Comparison of ENCODE assay signal across 25 cellular contexts in the genomic region with DNA sequence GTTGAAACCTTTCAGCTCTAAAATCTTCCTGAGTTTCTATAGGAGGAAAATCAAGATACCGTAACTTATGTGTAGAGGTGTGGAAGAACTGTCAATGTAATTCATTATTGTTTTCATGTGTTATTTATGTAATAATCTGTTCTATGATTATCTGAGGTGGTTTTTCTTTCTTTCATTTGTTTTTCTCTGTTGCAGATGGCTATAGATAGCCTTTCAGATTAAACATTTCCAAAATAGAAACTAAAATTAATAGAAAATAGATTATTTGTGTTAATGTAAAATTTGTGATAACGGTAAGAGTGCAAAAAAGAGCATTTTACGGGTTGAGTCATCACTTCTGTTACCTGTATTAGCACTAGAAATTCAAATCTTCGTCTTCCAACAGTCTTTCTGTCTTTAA.
"Had no signal": no experiment of that assay in that cellular context is flagged by ENCODE, and none has a peak within 500 bp of the region (broad histone marks: within the 10 kb centered on the region; RNA-seq: fewer than 3 reads in every experiment).

No MANE protein-coding gene starts in this region.

- H3K4me3 ChIP-seq: body of pancreas, coronary artery, MG63, SJSA1 had no signal

- H3K27ac ChIP-seq: body of pancreas, coronary artery, SJSA1 had no signal

- H3K36me3 ChIP-seq: MG63 had no signal

- H3K4me3 Mint-ChIP-seq: T-helper 1 cell treated with Interleukin-12 subunit alpha and Interleukin-12 subunit beta and Interleukin-4 antibody, amounts not matched to agents 30 μg/mL and 1 μg/mL, for 36 hours had no signal

- ATAC-seq: activated CD4-positive, CD25-positive, alpha-beta regulatory T cell treated with anti-CD3 and anti-CD28 coated beads, Interleukin-2, amount 50 U/mL, for 24 hours; body of pancreas; PC-3 had no signal

- H3K27me3 ChIP-seq: body of pancreas, MG63, SJSA1 had no signal

- H3K9me3 Mint-ChIP-seq: activated T-helper 2 cell treated with anti-CD3 and anti-CD28 coated beads, Interferon-gamma antibody, Interleukin-2, Interleukin-4, amounts not matched to agents 10 μg/mL and 5 μg/mL and 100 μg/mL, durations not matched to agents 14 hours and 24 hours and 36 hours; T-helper 1 cell treated with Interleukin-12 subunit alpha and Interleukin-12 subunit beta and Interleukin-4 antibody, amounts not matched to agents 30 μg/mL and 1 μg/mL, for 36 hours had no signal

- H3K4me1 ChIP-seq: body of pancreas, SJSA1 had no signal

- H3K27ac Mint-ChIP-seq: activated T-helper 2 cell treated with anti-CD3 and anti-CD28 coated beads, Interferon-gamma antibody, Interleukin-2, Interleukin-4, amounts not matched to agents 10 μg/mL and 5 μg/mL and 100 μg/mL, durations not matched to agents 14 hours and 24 hours and 36 hours; T-helper 1 cell treated with Interleukin-12 subunit alpha and Interleukin-12 subunit beta and Interleukin-4 antibody, amounts not matched to agents 30 μg/mL and 1 μg/mL, for 36 hours had no signal

- H3K9me3 ChIP-seq: body of pancreas, MG63, SJSA1 had no signal

- DNase-seq: activated CD4-positive, alpha-beta T cell treated with anti-CD3 and anti-CD28 coated beads for 4 hours; activated CD8-positive, alpha-beta memory T cell treated with anti-CD3 and anti-CD28 coated beads for 24 hours; activated gamma-delta T cell treated with Interleukin-2 at 50 U/mL for 16 hours; activated naive CD4-positive, alpha-beta T cell treated with anti-CD3 and anti-CD28 coated beads, Interleukin-2, amount 50 U/mL, for 16 hours; activated T-cell treated with anti-CD3 and anti-CD28 coated beads, Interleukin-2, amount 50 U/mL, for 48 hours; aorta; body of pancreas; central memory CD4-positive, alpha-beta T cell; MG63; MV-4-11; NCI-H1092 treated with DMSO at 0.1 percent for 48 hours; NCI-H1417 treated with DMSO at 0.1 percent for 48 hours; NCI-H1694; NCI-H2029; NCI-H345; NCI-H510A treated with DMSO at 0.1 percent for 48 hours; NCI-H69; NK-92 treated with Interleukin-12 subunit alpha and Interleukin-12 subunit beta, amount 100 ng/mL, for 24 hours; PC-3; SHP77 had no signal
